25 cellular contexts compared by ENCODE assay signal in genomic region chr3:191721983-191722382, GRCh38.
DNase-seq lines count a peak whose midpoint lies in the region; ATAC-seq and TF ChIP-seq lines count a peak whose summit lies in the region.
"Had no signal": no experiment of that assay in that cellular context is flagged by ENCODE, and none has a peak within 500 bp of the region (broad histone marks: within the 10 kb centered on the region; RNA-seq: fewer than 3 reads in every experiment).

No MANE protein-coding gene starts in this region.

- no peaks in the 10 kb centered on the region for H3K4me1 ChIP-seq in spleen

- H3K36me3 ChIP-seq in spleen: no peaks in the 10 kb centered on the region
- H3K36me3 ChIP-seq: cardiac muscle cell, WERI-Rb-1 had no signal

- intact Hi-C loops in spleen (cut with DNase I; ENCODE audit: low total_unique reads): no loop called here

- WGBS in spleen, 5 donors: 50 to 64% (median 57%) methylated on average over 2 of the region's 2 CpGs

- TF ChIP-seq POLR2A in spleen (IDR thresholded peaks at IDR 0.05): no peak

- ATAC-seq in GM19467 (IDR thresholded peaks at IDR 0.05; ENCODE audit: unreplicated experiment): no peak
- ATAC-seq: activated naive CD8-positive, alpha-beta T cell treated with anti-CD3 and anti-CD28 coated beads, Interleukin-2, amount 50 U/mL, for 24 hours; stimulated activated naive B cell treated with anti-CD40 and anti-IgM and Interleukin-4, amounts not matched to agents 10 μg/mL and 1 μg/mL and 100 μg/mL, for 72 hours had no signal

- POLR2A ChIA-PET in RWPE1 (lab: Yijun Ruan, JAX; ENCODE audit: low non-redundant PET): no interaction called here
- POLR2A ChIA-PET in GM10248 (lab: Yijun Ruan, JAX): no interaction called here

- CTCF ChIA-PET in RWPE1 (lab: Yijun Ruan, JAX) (no interaction called here), GM10248 (lab: Yijun Ruan, JAX) (no interaction called here)

- H3K9me3 ChIP-seq in spleen: no peaks in the 10 kb centered on the region

- H3K4me3 ChIP-seq in spleen: no peak overlapping the region
- H3K4me3 ChIP-seq: cardiac muscle cell, smooth muscle cell had no signal

- H3K27ac ChIP-seq in RWPE1 (no peak overlapping the region), epithelial cell of prostate (no peak overlapping the region), spleen (peak overlapping the region in 7 of 8 donors; percentile 66 to 81 (median 70))
- H3K27ac ChIP-seq: 22Rv1, cardiac muscle cell, WERI-Rb-1 had no signal

- H3K27me3 ChIP-seq in spleen (replicated peaks in 1 of 7): no peaks in the 10 kb centered on the region
- H3K27me3 ChIP-seq: cardiac muscle cell had no signal

- DNase-seq in NCI-H1105 treated with DMSO at 0.1 percent for 48 hours (lab: John Stamatoyannopoulos, UW): peak; percentile 17
- DNase-seq in NCI-H1105 (lab: John Stamatoyannopoulos, UW): no peak
- DNase-seq in RWPE1 (ENCODE audit: low spot score): peak; percentile 44
- DNase-seq in epithelial cell of prostate (ENCODE audit: low read depth, low spot score): peak; percentile 29
- DNase-seq in spleen: no peak
- DNase-seq in germinal center (ENCODE audit: low spot score): no peak
- no peak for DNase-seq in GM10248 (ENCODE audit: extremely low spot score)
- DNase-seq: activated CD4-positive, alpha-beta T cell treated with anti-CD3 and anti-CD28 coated beads, Interleukin-2, amount 50 U/mL, for 1 hour; activated CD8-positive, alpha-beta memory T cell treated with anti-CD3 and anti-CD28 coated beads, Interleukin-2, amount 50 U/mL, for 48 hours; activated effector memory CD4-positive, alpha-beta T cell treated with anti-CD3 and anti-CD28 coated beads, Interleukin-2, amount 50 U/mL, for 16 hours; activated naive CD8-positive, alpha-beta T cell treated with anti-CD3 and anti-CD28 coated beads, Interleukin-2, amount 50 U/mL, for 24 hours; CD4-positive, alpha-beta memory T cell; cortex of kidney; GDM1; Karpas-422; NCI-H1048; NCI-H1930; RPMI8226; stimulated activated CD4-positive, alpha-beta T cell treated with anti-CD3 and anti-CD28 coated beads, Interleukin-2, amount 100 ng/mL, for 48 hours; stimulated activated naive B cell treated with anti-CD40 and anti-IgM and Interleukin-4, amounts not matched to agents 10 μg/mL and 1 μg/mL and 100 μg/mL, for 72 hours; WERI-Rb-1 had no signal

- TF ChIP-seq CTCF in RWPE1 (conservative IDR thresholded peaks at IDR 0.05; ENCODE audit: low read depth) (no peak), spleen (IDR thresholded peaks at IDR 0.05 in 8 of 11, conservative IDR thresholded peaks at IDR 0.05 in 3 of 11) (no peak), GM10248 (IDR thresholded peaks at IDR 0.05; ENCODE audit: control extremely low read depth, extremely low read depth, low read depth, missing control alignments) (no peak)

Comparison
In these comparisons a context has a peak if more than half of its experiments do, and no peak if none do; other contexts are left out.
1. DNase-seq: peak in NCI-H1105 treated with DMSO at 0.1 percent for 48 hours (single experiment), RWPE1 (single experiment) and epithelial cell of prostate (single experiment); none in NCI-H1105 (single experiment), spleen (single experiment), germinal center (single experiment) and GM10248 (single experiment).
2. H3K27ac ChIP-seq: peak in spleen (7 of 8); none in RWPE1 (single experiment) and epithelial cell of prostate (single experiment).